In genomic region chr4:181760560-181760959, GRCh38 we compare ENCODE assay signal across 21 cellular contexts.
DNase-seq lines count a peak whose midpoint lies in the region; ATAC-seq, FAIRE-seq and TF ChIP-seq lines count a peak whose summit lies in the region.
"Had no signal": no experiment of that assay in that cellular context is flagged by ENCODE, and none has a peak within 500 bp of the region (broad histone marks: within the 10 kb centered on the region; RNA-seq: fewer than 3 reads in every experiment).

No MANE protein-coding gene starts in this region.

- H3K27ac ChIP-seq in ACC112 (ENCODE audit: low read depth, low read length), result peak overlapping the region; percentile 51
- H3K27ac ChIP-seq in IMR-90 (ENCODE audit: insufficient read depth, low read length), result no peak overlapping the region
- H3K27ac ChIP-seq in astrocyte (ENCODE audit: low read depth, low read length), result peak overlapping the region; percentile 42
- no peak overlapping the region for H3K27ac ChIP-seq in WERI-Rb-1
- H3K27ac ChIP-seq: 22Rv1 had no signal

- peak; percentile 16 for FAIRE-seq in D721Med (lab: Jason Lieb, UNC)
- no peak for FAIRE-seq in astrocyte (lab: Jason Lieb, UNC)
- FAIRE-seq: A204.1, G401.6, GM18507, H54 had no signal

- no peak overlapping the region for H3K27ac Mint-ChIP-seq in astrocyte (ENCODE audit: unreplicated experiment)
- H3K27ac Mint-ChIP-seq: CD14-positive monocyte; CD4-positive, alpha-beta T cell; CD8-positive, alpha-beta memory T cell had no signal

- H2AFZ ChIP-seq in ACC112 (ENCODE audit: low read length, unreplicated experiment) (no peak overlapping the region), IMR-90 (replicated peaks; ENCODE audit: low read length, poor library complexity) (no peak overlapping the region), astrocyte (ENCODE audit: low read depth, low read length) (no peak overlapping the region)

- no peak overlapping the region for H2BK15ac ChIP-seq in IMR-90 (ENCODE audit: low read depth, low read length)

- H2BK120ac ChIP-seq in IMR-90 (ENCODE audit: low read depth, low read length), result peak overlapping the region; percentile 64

- H3K27me3 ChIP-seq in ACC112 (ENCODE audit: insufficient read depth, low read length) (no peaks in the 10 kb centered on the region), IMR-90 (ENCODE audit: control insufficient read depth, insufficient read depth, low read length) (no peaks in the 10 kb centered on the region), astrocyte (ENCODE audit: insufficient read depth, low read length) (no peaks in the 10 kb centered on the region), WERI-Rb-1 (ENCODE audit: insufficient read depth, low read depth, severe bottlenecking) (peaks cover 6% of the 10 kb centered on the region), H7 (ENCODE audit: control insufficient read depth, insufficient read depth, low read length) (no peaks in the 10 kb centered on the region)
- H3K27me3 ChIP-seq: BE2C had no signal

- H3K23ac ChIP-seq in IMR-90 (ENCODE audit: low read depth, low read length), result no peak overlapping the region

- H4K91ac ChIP-seq in IMR-90 (ENCODE audit: insufficient read depth, low read depth, low read length), result peak overlapping the region; percentile 57

- H3K4me3 ChIP-seq in ACC112 (ENCODE audit: low read depth, low read length), result no peak overlapping the region
- H3K4me3 ChIP-seq in IMR-90 (ENCODE audit: insufficient read depth, low read depth, low read length), result no peak overlapping the region
- no peak overlapping the region for H3K4me3 ChIP-seq in astrocyte (ENCODE audit: insufficient read depth, low read depth, low read length)
- H3K4me3 ChIP-seq in WERI-Rb-1 (ENCODE audit: low read depth, low read length), result no peak overlapping the region
- no peak overlapping the region for H3K4me3 ChIP-seq in H7 (ENCODE audit: insufficient read depth, low read depth, low read length)

- H3K9me3 ChIP-seq in IMR-90 (ENCODE audit: control insufficient read depth, insufficient read depth, low read length) (no peaks in the 10 kb centered on the region), astrocyte (ENCODE audit: insufficient read depth, low read depth, low read length) (no peaks in the 10 kb centered on the region), WERI-Rb-1 (ENCODE audit: severe bottlenecking) (no peaks in the 10 kb centered on the region)
- H3K9me3 ChIP-seq: BE2C had no signal

- peaks cover 24% of the 10 kb centered on the region for H3K4me1 Mint-ChIP-seq in astrocyte (ENCODE audit: low read depth, unreplicated experiment)
- H3K4me1 Mint-ChIP-seq: CD14-positive monocyte; CD8-positive, alpha-beta memory T cell had no signal

- POLR2A ChIA-PET in IMR-90 (lab: Charles Lee; ENCODE audit: unreplicated experiment), result no interaction called here

- no peaks in the 10 kb centered on the region for H3K36me3 ChIP-seq in ACC112 (ENCODE audit: insufficient read depth, low read length)
- H3K36me3 ChIP-seq in IMR-90 (ENCODE audit: control insufficient read depth, insufficient read depth, low read length), result no peaks in the 10 kb centered on the region
- H3K36me3 ChIP-seq in astrocyte (ENCODE audit: insufficient read depth, low read length), result no peaks in the 10 kb centered on the region
- no peaks in the 10 kb centered on the region for H3K36me3 ChIP-seq in WERI-Rb-1
- no peaks in the 10 kb centered on the region for H3K36me3 ChIP-seq in H7 (replicated peaks; ENCODE audit: control insufficient read depth, insufficient read depth, low read length)
- H3K36me3 ChIP-seq: BE2C had no signal

- dilution Hi-C loops in IMR-90 (cut with HindIII; ENCODE audit: low sequenced_read_pairs, unreplicated experiment), result no loop called here

- no peak overlapping the region for H3K14ac ChIP-seq in IMR-90 (replicated peaks; ENCODE audit: low read depth, low read length)

- TF ChIP-seq CTCF in D721Med (IDR thresholded peaks at IDR 0.05; ENCODE audit: insufficient read depth, missing control alignments) (no peak), IMR-90 (conservative IDR thresholded peaks at IDR 0.05; ENCODE audit: low read depth, low read length) (no peak), astrocyte (IDR thresholded peaks at IDR 0.05; ENCODE audit: insufficient read depth, low read depth, low read length) (no peak), WERI-Rb-1 (IDR thresholded peaks at IDR 0.05; ENCODE audit: low read depth, low read length) (no peak)

- peaks cover 22% of the 10 kb centered on the region for H3K4me1 ChIP-seq in ACC112 (ENCODE audit: control insufficient read depth, insufficient read depth, low read length, unreplicated experiment)
- H3K4me1 ChIP-seq in IMR-90 (ENCODE audit: control insufficient read depth, insufficient read depth, low read length), result peaks cover 2% of the 10 kb centered on the region; the same call in 1 of the 2 replicates
- peaks cover 11% of the 10 kb centered on the region for H3K4me1 ChIP-seq in astrocyte (ENCODE audit: insufficient read depth, low read length)
- H3K4me1 ChIP-seq: BE2C had no signal

- DNase-seq in D721Med (ENCODE audit: insufficient read length, low spot score), result no peak
- DNase-seq in IMR-90, result no peak
- no peak for DNase-seq in astrocyte (ENCODE audit: low read depth)
- DNase-seq in activated CD4-positive, alpha-beta T cell treated with anti-CD3 and anti-CD28 coated beads for 4 hours, result no peak
- no peak for DNase-seq in WERI-Rb-1
- DNase-seq in H7, result no peak
- DNase-seq: ACHN; AML-193; BE2C; CD4-positive, alpha-beta T cell; CD8-positive, alpha-beta memory T cell; DMS79 treated with DMSO at 0.1 percent for 48 hours; GOT3 had no signal

- H3K56ac ChIP-seq in IMR-90 (ENCODE audit: extremely low read depth, insufficient read depth, low read length), result no peak overlapping the region

- H4K5ac ChIP-seq in IMR-90 (ENCODE audit: low read depth, low read length), result peak overlapping the region; percentile 35; the same call in 1 of the 2 replicates

- no TSS peak for BruUV-seq in IMR-90 (replicated peaks; lab: Mats Ljungman, UMichigan)

- peak overlapping the region; percentile 61 for H2BK20ac ChIP-seq in IMR-90 (ENCODE audit: low read depth, low read length)

- no peak for TF ChIP-seq RAD21 in IMR-90 (IDR thresholded peaks at IDR 0.05; ENCODE audit: low read length)

- H3K18ac ChIP-seq in IMR-90 (ENCODE audit: low read depth, low read length), result peak overlapping the region; percentile 41; the same call in 1 of the 2 replicates

- H2AK9ac ChIP-seq in IMR-90 (replicated peaks; ENCODE audit: low read depth, low read length, poor library complexity), result no peak overlapping the region

- no peaks in the 10 kb centered on the region for H3K36me3 Mint-ChIP-seq in astrocyte (ENCODE audit: low read depth, unreplicated experiment)
- H3K36me3 Mint-ChIP-seq: CD14-positive monocyte; CD8-positive, alpha-beta memory T cell had no signal

- H4K20me1 ChIP-seq in IMR-90 (ENCODE audit: insufficient read depth, low read length) (no peaks in the 10 kb centered on the region), astrocyte (ENCODE audit: insufficient read depth, low read length) (no peaks in the 10 kb centered on the region)

- ATAC-seq in IMR-90 (ENCODE audit: low read depth), result peak; percentile 15; the same call in 1 of the 2 replicates
- no peak for ATAC-seq in GM21526 (IDR thresholded peaks at IDR 0.05; ENCODE audit: low FRiP score, unreplicated experiment)

- 0 out of 2 replicates have a peak, but pooled peaks cover 3% of the 10 kb centered on the region for H3K9me1 ChIP-seq in IMR-90 (ENCODE audit: insufficient read depth, low read length)

- H2AK5ac ChIP-seq in IMR-90 (ENCODE audit: low read depth, low read length), result no peak overlapping the region

- no peak for TF ChIP-seq POLR2A in IMR-90 (IDR thresholded peaks at IDR 0.05; ENCODE audit: low read depth, low read length)

- no peaks in the 10 kb centered on the region for H3K79me1 ChIP-seq in IMR-90 (ENCODE audit: low read depth in 1 of 2, low read length in 2 of 2)

- H3K9me3 Mint-ChIP-seq in astrocyte (ENCODE audit: unreplicated experiment), result no peaks in the 10 kb centered on the region

- H3K79me2 ChIP-seq in ACC112 (ENCODE audit: control insufficient read depth, insufficient read depth, low read length, unreplicated experiment) (no peaks in the 10 kb centered on the region), astrocyte (ENCODE audit: insufficient read depth, low read length) (no peaks in the 10 kb centered on the region)

- no peaks in the 10 kb centered on the region for H3K27me3 Mint-ChIP-seq in astrocyte (ENCODE audit: low read depth, unreplicated experiment)
- H3K27me3 Mint-ChIP-seq: CD4-positive, alpha-beta T cell; CD8-positive, alpha-beta memory T cell had no signal

- H4K8ac ChIP-seq in IMR-90 (ENCODE audit: low read depth in 2 of 2, low read length in 2 of 2), result no peak overlapping the region

- H3K9ac ChIP-seq in IMR-90 (ENCODE audit: low read depth, low read length) (no peak overlapping the region), astrocyte (ENCODE audit: low read length) (no peak overlapping the region)

- H3K4me2 ChIP-seq in IMR-90 (ENCODE audit: low read depth, low read length) (no peak overlapping the region), astrocyte (ENCODE audit: low read length) (peak overlapping the region; percentile 8)

- in situ Hi-C loops in IMR-90 (cut with MboI; ENCODE audit: low sequenced_read_pairs), result no loop called here

- intact Hi-C loops in IMR-90 (cut with micrococcal nuclease), result loop anchor here (5.0 to 10.0 kb wide), 2 partner anchors 197 to 694 kb away; no protein-coding TSS in a partner anchor

- H3K4me3 Mint-ChIP-seq in astrocyte (ENCODE audit: unreplicated experiment), result no peak overlapping the region
- H3K4me3 Mint-ChIP-seq: CD14-positive monocyte; CD4-positive, alpha-beta T cell had no signal

- H3K4ac ChIP-seq in IMR-90 (ENCODE audit: low read depth, low read length), result no peak overlapping the region

- CTCF ChIA-PET in IMR-90 (lab: Yijun Ruan, JAX), result no interaction called here

- H2BK5ac ChIP-seq in IMR-90 (ENCODE audit: low read depth, low read length, poor library complexity, severe bottlenecking), result peak overlapping the region; percentile 46

TF ChIP-seq in IMR-90, 13 proteins besides CTCF, POLR2A, EP300 and RAD21:
- no peak for TF ChIP-seq BHLHE40 (IDR thresholded peaks at IDR 0.05; ENCODE audit: low read depth, low read length)
- TF ChIP-seq CHD1 (IDR thresholded peaks at IDR 0.05; ENCODE audit: low read depth, low read length), result no peak
- TF ChIP-seq NFE2L2 (IDR thresholded peaks at IDR 0.05; ENCODE audit: low read depth, low read length), result no peak
- TF ChIP-seq MXI1 (IDR thresholded peaks at IDR 0.05; ENCODE audit: borderline replicate concordance, low read depth, low read length), result no peak
- TF ChIP-seq FOS (IDR thresholded peaks at IDR 0.05; ENCODE audit: low read depth, low read length), result no peak
TF ChIP-seq in IMR-90: peak in this region for 0.

Comparison
In these comparisons a context has a peak if more than half of its experiments do, and no peak if none do; other contexts are left out.
1. H3K27ac ChIP-seq: peak in ACC112 (single experiment) and astrocyte (single experiment); none in IMR-90 (single experiment) and WERI-Rb-1 (single experiment).